In genomic region chr12:53604581-53604980, GRCh38 we compare ENCODE assay signal across 26 cellular contexts.
"Had no signal": no experiment of that assay in that cellular context is flagged by ENCODE, and none has a peak within 500 bp of the region (broad histone marks: within the 10 kb centered on the region; RNA-seq: fewer than 3 reads in every experiment).

No MANE protein-coding gene starts in this region.

- H3K4me2 ChIP-seq: hepatocyte, smooth muscle cell had no signal

- H3K27ac ChIP-seq: body of pancreas, colonic mucosa, gastroesophageal sphincter, hepatocyte, ovary, psoas muscle, suprapubic skin, tibial artery, upper lobe of right lung had no signal

- ATAC-seq: activated CD4-positive, alpha-beta T cell treated with anti-CD3 and anti-CD28 coated beads for 36 hours; body of pancreas; effector memory CD8-positive, alpha-beta T cell; gastroesophageal sphincter; left colon; stimulated activated memory B cell treated with anti-CD40 and anti-IgM and Interleukin-4, amounts not matched to agents 10 μg/mL and 1 μg/mL and 100 μg/mL, for 72 hours; stimulated activated naive CD8-positive, alpha-beta T cell treated with anti-CD3 and anti-CD28 coated beads, Interleukin-15, amount 100 ng/mL, for 72 hours; upper lobe of right lung had no signal

- H3K27me3 ChIP-seq: body of pancreas, colonic mucosa, gastroesophageal sphincter, hepatocyte, ovary, suprapubic skin, tibial artery, upper lobe of right lung had no signal

- H3K4me3 ChIP-seq: body of pancreas, colonic mucosa, gastroesophageal sphincter, hepatocyte, ovary, psoas muscle, smooth muscle cell, suprapubic skin, tibial artery, upper lobe of right lung had no signal

- H3K4me1 ChIP-seq: colonic mucosa had no signal

- H3K9me3 ChIP-seq: body of pancreas, colonic mucosa, gastroesophageal sphincter, ovary, psoas muscle, suprapubic skin, tibial artery, upper lobe of right lung had no signal

- FAIRE-seq: endothelial cell of umbilical vein, keratinocyte had no signal

- H3K36me3 ChIP-seq: colonic mucosa, ovary had no signal

- DNase-seq: activated CD4-positive, alpha-beta T cell treated with anti-CD3 and anti-CD28 coated beads for 36 hours; activated CD4-positive, CD25-positive, alpha-beta regulatory T cell; activated effector memory CD4-positive, alpha-beta T cell treated with Interleukin-2 at 50 U/mL for 16 hours; activated naive CD4-positive, alpha-beta T cell treated with Interleukin-2 at 50 U/mL for 16 hours; activated T-cell treated with anti-CD3 and anti-CD28 coated beads for 4 hours; aorta; body of pancreas; colonic mucosa; effector memory CD8-positive, alpha-beta T cell; left colon; mammary epithelial cell; ovary; psoas muscle; stimulated activated CD4-positive, alpha-beta T cell treated with anti-CD3 and anti-CD28 coated beads, Interleukin-1b, Interleukin-23, amount 100 ng/mL, for 48 hours; stimulated activated CD4-positive, alpha-beta T cell treated with anti-CD3 and anti-CD28 coated beads, Interleukin-4, amount 100 ng/mL, for 4 hours; stimulated activated CD8-positive, alpha-beta memory T cell treated with anti-CD3 and anti-CD28 coated beads, Interleukin-4, amount 100 ng/mL, for 48 hours; stimulated activated naive CD8-positive, alpha-beta T cell treated with anti-CD3 and anti-CD28 coated beads, Interleukin-15, amount 100 ng/mL, for 72 hours; tibial artery; upper lobe of right lung had no signal

- H2AFZ ChIP-seq: hepatocyte had no signal
